Comparison of ENCODE assay signal across 11 cellular contexts in the genomic region with DNA sequence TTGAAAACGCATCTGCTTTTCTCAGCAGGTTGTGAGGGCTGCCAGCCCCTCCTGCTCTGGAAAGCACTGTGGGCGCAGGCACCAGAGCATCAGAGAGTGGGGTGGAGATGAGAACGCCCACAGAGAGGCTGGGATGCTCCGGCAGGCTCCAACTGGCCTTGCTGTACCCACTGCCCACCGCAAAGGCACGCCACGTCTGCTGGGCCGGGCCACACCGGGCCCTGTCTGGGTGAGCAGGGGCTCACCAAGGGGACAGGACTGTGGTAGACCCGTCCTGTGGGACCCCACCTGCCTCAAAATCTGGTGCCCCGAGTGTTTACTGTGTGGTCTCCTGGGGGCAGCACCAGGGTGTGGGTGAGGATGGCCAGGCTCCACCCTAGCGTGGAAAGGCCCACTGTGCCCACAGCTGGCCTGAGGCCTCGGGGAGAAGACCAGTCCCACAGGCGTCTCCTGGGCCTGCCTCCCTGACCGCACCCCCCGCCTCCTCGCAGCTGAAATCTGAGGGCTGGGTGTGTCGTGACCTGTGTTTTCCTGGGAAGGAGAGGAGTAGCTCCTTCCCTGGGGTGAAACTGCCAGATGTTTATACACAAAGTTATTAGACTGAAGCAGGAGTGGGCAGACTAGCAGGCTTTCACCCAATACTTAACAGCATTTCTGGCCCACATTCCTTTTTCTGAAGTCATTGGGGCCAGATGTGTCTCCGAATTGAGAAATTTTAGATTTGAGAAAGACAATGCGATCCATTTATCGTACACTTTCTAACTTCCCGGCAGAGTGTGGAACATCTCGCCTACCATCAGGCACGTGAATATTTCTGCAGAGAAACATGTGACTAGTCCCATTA. TPM values are rescaled to one million over a fixed set of nuclear protein-coding genes. Genes with fewer than 3 reads are reported as not detected.
A peak's percentile ranks its signal among the peaks of the same experiment; 100 is the strongest.
DNase-seq lines count a peak whose midpoint lies in the region; ATAC-seq, FAIRE-seq and TF ChIP-seq lines count a peak whose summit lies in the region.
"Had no signal": no experiment of that assay in that cellular context is flagged by ENCODE, and none has a peak within 500 bp of the region (broad histone marks: within the 10 kb centered on the region; RNA-seq: fewer than 3 reads in every experiment).

No MANE protein-coding gene starts in this region.

- intact Hi-C loops in lower leg skin (cut with DNase I; ENCODE audit: low total_unique reads): no loop called here
- intact Hi-C loops in testis (cut with DNase I; ENCODE audit: low total_unique reads): no loop called here
- intact Hi-C loops in CD14-positive monocyte (cut with micrococcal nuclease): no loop called here

- POLR2A ChIA-PET in T-cell (lab: Charles Lee): no interaction called here

- peaks cover 0 to 1% (median 0%) of the 10 kb centered on the region in 7 donors for H3K9me3 Mint-ChIP-seq in CD14-positive monocyte
- H3K9me3 Mint-ChIP-seq in T-cell: no peaks in the 10 kb centered on the region

- H3K4me3 Mint-ChIP-seq in CD14-positive monocyte (no peak overlapping the region), T-cell (no peak overlapping the region)

- CTCF ChIA-PET in T-cell (lab: Charles Lee): no interaction called here

- H3K27me3 Mint-ChIP-seq in CD14-positive monocyte (ENCODE audit: low read depth in 3 of 3) (peaks cover 2 to 5% (median 3%) of the 10 kb centered on the region in 3 donors), T-cell (peaks cover 0 to 3% of the 10 kb centered on the region in 2 donors)

- no peak overlapping the region for H3K4me3 ChIP-seq in lower leg skin (ENCODE audit: low read depth, poor library complexity, severe bottlenecking)
- H3K4me3 ChIP-seq in testis: no peak overlapping the region

- FAIRE-seq in endometrium (lab: Jason Lieb, UNC): peak; percentile 95

- no peak for TF ChIP-seq POLR2A in lower leg skin (IDR thresholded peaks at IDR 0.05)
- TF ChIP-seq POLR2A in testis (IDR thresholded peaks at IDR 0.05): no peak

- 38 to 48% methylated on average over 21 to 22 of the region's 24 CpGs for WGBS in lower leg skin, 2 donors
- 71% methylated on average over 14 to 24 of the region's 24 CpGs for WGBS in testis, 2 donors

- DNase-seq in HS-5 (ENCODE audit: low read depth) (peak; percentile 76), lower leg skin (ENCODE audit: low spot score in 2 of 2) (peak; percentile 73 to 92), testis (peak; percentile 44), NCI-H1930 (lab: John Stamatoyannopoulos, UW) (no peak), CD14-positive monocyte (ENCODE audit: low spot score) (no peak), ACHN (no peak), T-cell (no peak)
- DNase-seq: activated T-cell treated with anti-CD3 and anti-CD28 coated beads for 4 hours; effector CD4-positive, alpha-beta T cell; NCI-H2107 had no signal

- TF ChIP-seq CTCF in lower leg skin (IDR thresholded peaks at IDR 0.05): no peak
- TF ChIP-seq CTCF in testis (IDR thresholded peaks at IDR 0.05): no peak
- no peak for TF ChIP-seq CTCF in CD14-positive monocyte (IDR thresholded peaks at IDR 0.05)

- H3K36me3 ChIP-seq in testis (ENCODE audit: low read depth, missing control alignments): no peaks in the 10 kb centered on the region

- ATAC-seq in T-cell (replicated peaks in 1 of 4): no peak

- no peaks in the 10 kb centered on the region for H3K36me3 Mint-ChIP-seq in CD14-positive monocyte
- no peaks in the 10 kb centered on the region for H3K36me3 Mint-ChIP-seq in T-cell

- H3K27ac Mint-ChIP-seq in CD14-positive monocyte (no peak overlapping the region), T-cell (no peak overlapping the region)

- H3K9me3 ChIP-seq in testis: no peaks in the 10 kb centered on the region

- peaks cover 37% of the 10 kb centered on the region for H3K4me1 ChIP-seq in testis

- H3K4me1 Mint-ChIP-seq in CD14-positive monocyte (no peaks in the 10 kb centered on the region), T-cell (no peaks in the 10 kb centered on the region)

- peak overlapping the region; percentile 77 to 81 for H3K27ac ChIP-seq in testis

- no peaks in the 10 kb centered on the region for H3K27me3 ChIP-seq in testis

- in situ Hi-C loops in ACHN (cut with HindIII; ENCODE audit: low pct_ligation_motif_present, low pct_unique_long_range_greater_than_20kb, low sequenced_read_pairs): no loop called here

RNA-seq across cellular contexts. Expression of gene STUM, which starts 53.8 kb away (rescaled TPM):
- total RNA-seq in lower leg skin (1 to 10 TPM; 1.0 to 6.6 (median 3.4) TPM), testis (1 to 10 TPM; 2.5 to 3.7 TPM), T-cell (under 1 TPM in 1 of 5 donors, not detected in 4; 0.10 TPM)
- polyA plus RNA-seq in testis (ENCODE audit: insufficient read depth, low read depth, low replicate concordance) (4.5 TPM), CD14-positive monocyte (not detected)

Comparison
In these comparisons a context has a peak if more than half of its experiments do, and no peak if none do; other contexts are left out.
1. DNase-seq: peak in HS-5 (single experiment), lower leg skin (2 of 2) and testis (single experiment); none in NCI-H1930 (0 of 2), CD14-positive monocyte (single experiment), ACHN (single experiment) and T-cell (0 of 34).